18 cellular contexts compared by ENCODE assay signal in the genomic region with DNA sequence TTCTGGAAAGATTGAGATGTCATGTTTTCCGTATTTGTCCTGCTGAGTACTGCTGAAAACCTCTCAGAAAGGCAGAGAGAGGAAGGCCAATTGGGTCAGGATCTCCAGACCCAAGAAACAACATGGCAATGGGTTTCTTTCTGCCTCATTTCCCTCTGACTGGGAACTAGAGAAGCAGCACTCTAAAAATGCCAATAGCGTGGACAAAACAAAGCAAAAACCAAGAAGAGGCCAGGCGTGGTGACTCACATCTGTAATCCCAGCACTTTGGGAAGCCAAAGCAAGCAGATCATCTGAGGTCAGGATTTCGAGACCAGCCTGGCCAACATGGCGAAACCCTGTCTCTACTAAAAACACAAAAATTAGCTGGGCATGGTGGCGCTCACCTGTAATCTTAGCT. TPM values are rescaled to one million over a fixed set of nuclear protein-coding genes. Genes with fewer than 3 reads are reported as not detected.
DNase-seq lines count a peak whose midpoint lies in the region; ATAC-seq and TF ChIP-seq lines count a peak whose summit lies in the region.
"Had no signal": no experiment of that assay in that cellular context is flagged by ENCODE, and none has a peak within 500 bp of the region (broad histone marks: within the 10 kb centered on the region; RNA-seq: fewer than 3 reads in every experiment).

No MANE protein-coding gene starts in this region.

- H3K4me3 Mint-ChIP-seq in GM23338, result no peak overlapping the region
- H3K4me3 Mint-ChIP-seq: dendritic cell treated with granulocyte-macrophage colony-stimulating factor and Interleukin-4, amounts not matched to agents 40 ng/mL and 50 ng/mL, for 4 days had no signal

- no peaks in the 10 kb centered on the region for H3K27me3 Mint-ChIP-seq in GM23338 (ENCODE audit: insufficient read depth, low read depth, poor library complexity)
- H3K27me3 Mint-ChIP-seq: dendritic cell treated with granulocyte-macrophage colony-stimulating factor and Interleukin-4, amounts not matched to agents 40 ng/mL and 50 ng/mL, for 4 days had no signal

- no peak overlapping the region for H2AK5ac ChIP-seq in trophoblast cell (ENCODE audit: low read length)

- H3K4me2 ChIP-seq in GM23338 (no peak overlapping the region), trophoblast cell (ENCODE audit: low read length) (no peak overlapping the region)
- H3K4me2 ChIP-seq: hepatocyte had no signal

- no peak overlapping the region for H2BK120ac ChIP-seq in trophoblast cell (ENCODE audit: insufficient read depth, low read length, poor library complexity)

- no peaks in the 10 kb centered on the region for H3K4me1 ChIP-seq in GM23338 (ENCODE audit: insufficient read depth)
- H3K4me1 ChIP-seq in adipocyte (ENCODE audit: control insufficient read depth, insufficient read depth, low read length), result peaks cover 3% of the 10 kb centered on the region
- no peaks in the 10 kb centered on the region for H3K4me1 ChIP-seq in trophoblast cell (ENCODE audit: control insufficient read depth in 1 of 2, insufficient read depth in 2 of 2, low read length in 2 of 2)

- no peaks in the 10 kb centered on the region for H3K36me3 Mint-ChIP-seq in GM23338 (ENCODE audit: low read depth)

- ATAC-seq in GM23338, result no peak
- ATAC-seq: left cardiac atrium, mucosa of descending colon had no signal

- H3K4ac ChIP-seq in trophoblast cell (ENCODE audit: low read depth, low read length), result no peak overlapping the region

- H4K8ac ChIP-seq in trophoblast cell (ENCODE audit: low read depth, low read length), result no peak overlapping the region

- TF ChIP-seq CTCF in GM23338 (conservative IDR thresholded peaks at IDR 0.05; ENCODE audit: low read depth in 2 of 2) (no peak), foreskin fibroblast (IDR thresholded peaks at IDR 0.05; ENCODE audit: low read depth, low read length) (no peak)

- H3K79me1 ChIP-seq in trophoblast cell (ENCODE audit: low read length), result no peaks in the 10 kb centered on the region

- H4K91ac ChIP-seq in trophoblast cell (ENCODE audit: low read depth, low read length), result no peak overlapping the region

- peak; percentile 13 for DNase-seq in A172 (ENCODE audit: low spot score)
- no peak for DNase-seq in GM23338 (ENCODE audit: low spot score)
- peak; percentile 27 for DNase-seq in adipocyte (ENCODE audit: low read depth)
- DNase-seq in foreskin fibroblast, result peak; percentile 28 to 60
- no peak for DNase-seq in NCI-H1092 (lab: John Stamatoyannopoulos, UW)
- DNase-seq in foreskin melanocyte, result no peak
- DNase-seq in NCI-H774 (lab: John Stamatoyannopoulos, UW), result no peak
- no peak for DNase-seq in trophoblast cell
- DNase-seq: activated CD4-positive, alpha-beta T cell treated with anti-CD3 and anti-CD28 coated beads for 48 hours; activated T-cell treated with anti-CD3 and anti-CD28 coated beads, Interleukin-2, amount 50 U/mL, for 1 hour; left cardiac atrium; mucosa of descending colon; ovary; SHP77; stimulated activated naive CD4-positive, alpha-beta T cell treated with Interleukin-2 at 50 U/mL for 16 hours; T1000 had no signal

- H3K9me2 ChIP-seq in GM23338 (ENCODE audit: insufficient read depth), result no peaks in the 10 kb centered on the region

- no peak overlapping the region for H2BK5ac ChIP-seq in trophoblast cell (ENCODE audit: low read depth, low read length, poor library complexity)

- no peak overlapping the region for H2BK12ac ChIP-seq in trophoblast cell (ENCODE audit: low read length)

- H3K18ac ChIP-seq in trophoblast cell (ENCODE audit: low read length), result no peak overlapping the region

- H3K14ac ChIP-seq in trophoblast cell (ENCODE audit: low read length), result no peak overlapping the region

- H4K12ac ChIP-seq in trophoblast cell (ENCODE audit: low read depth, low read length), result no peak overlapping the region

- peak overlapping the region; percentile 56; the same call in 1 of the 2 replicates for H2AFZ ChIP-seq in GM23338
- H2AFZ ChIP-seq in trophoblast cell (ENCODE audit: insufficient read depth, low read length, poor library complexity), result no peak overlapping the region
- H2AFZ ChIP-seq: hepatocyte had no signal

- WGBS in trophoblast cell (ENCODE audit: extremely low coverage, insufficient coverage, insufficient read length), result no CpG with 5 or more reads among the region's 6 CpGs

- H3F3A ChIP-seq in GM23338 (replicated peaks; ENCODE audit: low read depth), result no peaks in the 10 kb centered on the region

- H3K27ac ChIP-seq in GM23338 (ENCODE audit: low read depth) (no peak overlapping the region), trophoblast cell (ENCODE audit: low read depth, low read length) (no peak overlapping the region)
- H3K27ac ChIP-seq: hepatocyte, ovary had no signal

- no peak overlapping the region for H3K23ac ChIP-seq in trophoblast cell (ENCODE audit: low read length)

- no peaks in the 10 kb centered on the region for H3K79me2 ChIP-seq in GM23338 (replicated peaks; ENCODE audit: insufficient read depth)
- no peaks in the 10 kb centered on the region for H3K79me2 ChIP-seq in trophoblast cell (ENCODE audit: control insufficient read depth, insufficient read depth, low read length, poor library complexity)
- H3K79me2 ChIP-seq: hepatocyte had no signal

- H3K36me3 ChIP-seq in GM23338 (ENCODE audit: insufficient read depth) (no peaks in the 10 kb centered on the region), adipocyte (ENCODE audit: control insufficient read depth, insufficient read depth, low read length, severe bottlenecking) (no peaks in the 10 kb centered on the region), trophoblast cell (ENCODE audit: control insufficient read depth in 1 of 2, insufficient read depth in 2 of 2, low read length in 2 of 2) (no peaks in the 10 kb centered on the region)
- H3K36me3 ChIP-seq: ovary had no signal

- H3K9me3 ChIP-seq in adipocyte (ENCODE audit: control insufficient read depth, low read length), result no peaks in the 10 kb centered on the region
- H3K9me3 ChIP-seq in trophoblast cell (ENCODE audit: insufficient read depth, low read depth, low read length), result no peaks in the 10 kb centered on the region
- H3K9me3 ChIP-seq: mucosa of descending colon, ovary had no signal

- H3K4me3 ChIP-seq in GM23338 (no peak overlapping the region), adipocyte (ENCODE audit: low read length) (no peak overlapping the region), foreskin fibroblast (ENCODE audit: low read depth in 1 of 2, low read length in 2 of 2) (no peak overlapping the region), trophoblast cell (ENCODE audit: low read depth, low read length) (no peak overlapping the region)
- H3K4me3 ChIP-seq: hepatocyte, mucosa of descending colon, ovary had no signal

- H3K27ac Mint-ChIP-seq in GM23338, result no peak overlapping the region
- H3K27ac Mint-ChIP-seq: dendritic cell treated with granulocyte-macrophage colony-stimulating factor and Interleukin-4, amounts not matched to agents 40 ng/mL and 50 ng/mL, for 4 days had no signal

- no peaks in the 10 kb centered on the region for H3K9me3 Mint-ChIP-seq in GM23338
- H3K9me3 Mint-ChIP-seq: dendritic cell treated with granulocyte-macrophage colony-stimulating factor and Interleukin-4, amounts not matched to agents 40 ng/mL and 50 ng/mL, for 4 days had no signal

- H3K9ac ChIP-seq in adipocyte (ENCODE audit: low read length) (no peak overlapping the region), trophoblast cell (ENCODE audit: low read length) (no peak overlapping the region)

- H3K4me1 Mint-ChIP-seq in GM23338, result no peaks in the 10 kb centered on the region

- H3K27me3 ChIP-seq in GM23338 (ENCODE audit: insufficient read depth) (no peaks in the 10 kb centered on the region), adipocyte (replicated peaks; ENCODE audit: control insufficient read depth, insufficient read depth, low read length) (peaks cover 3% of the 10 kb centered on the region), trophoblast cell (ENCODE audit: insufficient read depth, low read length) (no peaks in the 10 kb centered on the region)
- H3K27me3 ChIP-seq: ovary had no signal

- no peaks in the 10 kb centered on the region for H4K20me1 ChIP-seq in GM23338 (replicated peaks; ENCODE audit: insufficient read depth)

TF ChIP-seq in GM23338, 12 proteins besides CTCF, POLR2A, EP300 and RAD21 (continues in another document):
- no peak for TF ChIP-seq JUNB (IDR thresholded peaks at IDR 0.05; ENCODE audit: unreplicated experiment)

RNA-seq across cellular contexts. Expression of gene TNFRSF9, which starts 18.3 kb away (rescaled TPM):
- 0.95 and 2.2 TPM in 2 replicates for total RNA-seq in A172 (2014; rRNA removed; shearing (Covaris generic))
- not detected in 2 replicates for total RNA-seq in GM23338 (2014; rRNA removed; shearing (Covaris generic))
- not detected in 2 replicates for polyA plus RNA-seq in GM23338 (2016; fragmentation: Nextera tagmentation; extraction: Ambion mirVana)
- polyA plus RNA-seq in trophoblast cell (2013), result 0.04 and 0.10 TPM in 2 replicates

RNA-seq across cellular contexts. Expression of gene PARK7, which starts 39.2 kb away (rescaled TPM):
- 242 and 359 TPM in 2 replicates for total RNA-seq in A172 (2014; rRNA removed; shearing (Covaris generic))
- total RNA-seq in GM23338 (2014; rRNA removed; shearing (Covaris generic)), result 178 and 184 TPM in 2 replicates
- polyA plus RNA-seq in GM23338 (2016; fragmentation: Nextera tagmentation; extraction: Ambion mirVana), result 592 and 679 TPM in 2 replicates
- polyA plus RNA-seq in trophoblast cell (2013), result 191 and 200 TPM in 2 replicates

Comparison
In these comparisons a context has a peak if more than half of its experiments do, and no peak if none do; other contexts are left out.
1. DNase-seq: peak in A172 (single experiment), adipocyte (single experiment) and foreskin fibroblast (2 of 2); none in GM23338 (single experiment), NCI-H1092 (single experiment), foreskin melanocyte (single experiment), NCI-H774 (single experiment) and trophoblast cell (0 of 2).